26 cellular contexts compared by ENCODE assay signal in the genomic region with DNA sequence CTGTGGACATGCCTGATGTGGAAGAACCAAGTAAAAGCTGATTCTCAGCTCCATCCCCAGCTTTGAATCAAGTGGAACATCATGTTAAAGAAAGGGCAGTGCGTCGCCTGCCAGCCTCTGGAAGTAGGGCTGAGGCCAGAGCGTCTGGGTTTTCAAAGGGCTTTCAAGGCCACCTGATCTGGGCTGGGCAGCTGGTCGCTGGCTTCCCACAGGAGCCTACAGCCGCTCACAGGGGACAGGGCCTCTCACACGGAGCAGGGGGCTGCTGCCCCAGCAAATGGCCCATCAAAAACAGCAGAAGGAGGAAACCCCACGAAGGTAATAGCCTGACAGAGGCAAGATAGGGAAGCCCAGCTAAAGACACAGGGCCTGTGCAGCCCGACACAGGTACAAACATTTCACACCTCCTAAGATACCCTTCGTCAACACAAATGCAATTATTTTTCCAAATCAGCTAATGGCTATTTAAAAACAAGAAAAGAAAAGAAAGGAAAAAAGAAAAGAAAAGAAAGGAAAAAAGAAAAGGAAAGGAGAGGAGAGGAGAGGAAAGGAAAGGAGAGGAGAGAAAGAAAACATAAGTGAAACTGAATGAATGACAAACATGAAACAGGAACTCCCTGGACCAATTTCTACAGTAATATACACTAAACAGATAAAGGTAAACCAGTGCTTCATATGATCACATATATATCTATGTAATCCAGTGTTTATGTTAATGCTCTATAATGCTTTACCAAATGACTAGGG. TPM values are rescaled to one million over a fixed set of nuclear protein-coding genes. Genes with fewer than 3 reads are reported as not detected.
DNase-seq lines count a peak whose midpoint lies in the region; ATAC-seq, FAIRE-seq and TF ChIP-seq lines count a peak whose summit lies in the region.
"Had no signal": no experiment of that assay in that cellular context is flagged by ENCODE, and none has a peak within 500 bp of the region (broad histone marks: within the 10 kb centered on the region; RNA-seq: fewer than 3 reads in every experiment).

No MANE protein-coding gene starts in this region.

- POLR2A ChIA-PET in RWPE1 (lab: Yijun Ruan, JAX; ENCODE audit: low non-redundant PET): no interaction called here

- peaks cover 100% of the 10 kb centered on the region for H3K79me2 ChIP-seq in hepatocyte

- no peak overlapping the region for H3K4me2 ChIP-seq in hepatocyte

- H3K9me2 ChIP-seq in hepatocyte (replicated peaks; ENCODE audit: insufficient read depth): no peaks in the 10 kb centered on the region

- ATAC-seq in pancreas: peak; percentile 51 to 67 (median 59)
- no peak for ATAC-seq in HG03442 (IDR thresholded peaks at IDR 0.05; ENCODE audit: unreplicated experiment)
- ATAC-seq: activated CD8-positive, alpha-beta T cell treated with anti-CD3 and anti-CD28 coated beads, Interleukin-2, amount 10 ng/mL, durations not matched to agents 7 days and 5 days; activated T-cell treated with anti-CD3 and anti-CD28 coated beads, Interleukin-2, amount 50 U/mL, for 4 hours; CD8-positive, alpha-beta T cell; left colon; mucosa of descending colon; PC-3; right cardiac atrium had no signal

- H4K20me1 ChIP-seq in hepatocyte (ENCODE audit: insufficient read depth, poor library complexity, severe bottlenecking): peaks cover 96% of the 10 kb centered on the region

- peak overlapping the region in 4 of 7 donors; percentile 15 to 62 (median 50) for H3K27ac Mint-ChIP-seq in CD14-positive monocyte
- H3K27ac Mint-ChIP-seq: activated CD8-positive, alpha-beta T cell treated with anti-CD3 and anti-CD28 coated beads, Interleukin-2, amount 10 ng/mL, durations not matched to agents 7 days and 5 days; activated naive CD4-positive, alpha-beta T cell treated with anti-CD3 and anti-CD28 coated beads, Interleukin-2, amount 50 U/mL, for 24 hours; CD8-positive, alpha-beta T cell had no signal

- H3K36me3 ChIP-seq in hepatocyte (replicated peaks; ENCODE audit: insufficient read depth, low read depth) (no peaks in the 10 kb centered on the region), pancreas (peaks cover 0 to 28% (median 19%) of the 10 kb centered on the region in 3 donors)

- CTCF ChIA-PET in RWPE1 (lab: Yijun Ruan, JAX): no interaction called here

- H3K4me3 ChIP-seq in hepatocyte: no peak overlapping the region
- no peak overlapping the region for H3K4me3 ChIP-seq in pancreas
- H3K4me3 ChIP-seq: ascending aorta, esophagus squamous epithelium, mucosa of descending colon, suprapubic skin had no signal

- no peaks in the 10 kb centered on the region for H3K9me3 ChIP-seq in hepatocyte (ENCODE audit: low read depth)
- H3K9me3 ChIP-seq in pancreas: no peaks in the 10 kb centered on the region
- H3K9me3 ChIP-seq: ascending aorta, mucosa of descending colon, suprapubic skin had no signal

- peaks cover 7 to 16% (median 8%) of the 10 kb centered on the region in 7 donors for H3K9me3 Mint-ChIP-seq in CD14-positive monocyte
- H3K9me3 Mint-ChIP-seq: activated naive CD4-positive, alpha-beta T cell treated with anti-CD3 and anti-CD28 coated beads, Interleukin-2, amount 50 U/mL, for 24 hours; activated T-cell treated with anti-CD3 and anti-CD28 coated beads, Interleukin-2, amount 50 U/mL, for 4 hours; CD8-positive, alpha-beta T cell had no signal

- peaks cover 16% of the 10 kb centered on the region for H3K4me1 ChIP-seq in hepatocyte (ENCODE audit: insufficient read depth)
- peaks cover 23 to 40% (median 37%) of the 10 kb centered on the region in 3 donors for H3K4me1 ChIP-seq in pancreas

- TF ChIP-seq CTCF in CD14-positive monocyte (IDR thresholded peaks at IDR 0.05) (no peak), RWPE1 (conservative IDR thresholded peaks at IDR 0.05; ENCODE audit: low read depth) (no peak), hepatocyte (IDR thresholded peaks at IDR 0.05; ENCODE audit: poor library complexity) (no peak), pancreas (IDR thresholded peaks at IDR 0.05) (no peak)

- H2AFZ ChIP-seq in hepatocyte: no peak overlapping the region

- H3K27ac ChIP-seq in RWPE1: peak overlapping the region; percentile 15; the same call in 1 of the 2 replicates
- H3K27ac ChIP-seq in hepatocyte: peak overlapping the region; percentile 3
- H3K27ac ChIP-seq in pancreas: peak overlapping the region in 2 of 4 donors; percentile 0 to 6
- H3K27ac ChIP-seq: ascending aorta, esophagus squamous epithelium, suprapubic skin had no signal

- DNase-seq in CD14-positive monocyte (ENCODE audit: low spot score) (no peak), RWPE1 (ENCODE audit: low spot score) (no peak), hepatocyte (ENCODE audit: low spot score) (no peak), pancreas (peak in 2 of 6 donors; percentile 57 to 58), NCI-H2029 treated with DMSO at 0.1 percent for 48 hours (lab: John Stamatoyannopoulos, UW) (no peak), NK-92 (lab: John Stamatoyannopoulos, UW; ENCODE audit: unreplicated experiment) (no peak), NCI-H2107 (lab: John Stamatoyannopoulos, UW) (no peak)
- DNase-seq: activated CD8-positive, alpha-beta T cell treated with anti-CD3 and anti-CD28 coated beads, Interleukin-2, amount 10 ng/mL, durations not matched to agents 7 days and 5 days; activated T-cell treated with anti-CD3 and anti-CD28 coated beads, Interleukin-2, amount 50 U/mL, for 4 hours; CD8-positive, alpha-beta T cell; effector memory CD4-positive, alpha-beta T cell; esophagus squamous epithelium; left colon; mucosa of descending colon; NCI-H187 treated with DMSO at 0.1 percent for 48 hours; NCI-H226; NCI-H82; PC-3; T-helper 9 cell had no signal

- intact Hi-C loops in CD14-positive monocyte (cut with micrococcal nuclease): no loop called here
- intact Hi-C loops in pancreas (cut with DNase I): loop anchor here in 1 of 3 donors (10.0 kb wide), 1 partner anchor 248 kb away; no protein-coding TSS in a partner anchor

- no peaks in the 10 kb centered on the region for H3K27me3 ChIP-seq in hepatocyte
- H3K27me3 ChIP-seq in pancreas: no peaks in the 10 kb centered on the region
- H3K27me3 ChIP-seq: ascending aorta, esophagus squamous epithelium, suprapubic skin had no signal

- no peaks in the 10 kb centered on the region for H3K27me3 Mint-ChIP-seq in CD14-positive monocyte (ENCODE audit: low read depth in 3 of 3)
- H3K27me3 Mint-ChIP-seq: activated naive CD4-positive, alpha-beta T cell treated with anti-CD3 and anti-CD28 coated beads, Interleukin-2, amount 50 U/mL, for 24 hours had no signal

- peaks cover 56 to 75% of the 10 kb centered on the region in 2 donors for H3K36me3 Mint-ChIP-seq in CD14-positive monocyte

- H3K4me1 Mint-ChIP-seq in CD14-positive monocyte: peaks cover 3% of the 10 kb centered on the region

- FAIRE-seq in pancreas (lab: Jason Lieb, UNC): no peak

- 74% methylated on average over 9 of the region's 9 CpGs for WGBS in hepatocyte (ENCODE audit: low lambda C conversion rate, missing lambda C conversion rate)
- WGBS in pancreas, 2 donors: 24 to 28% methylated on average over 9 of the region's 9 CpGs

- no peak overlapping the region for H3K4me3 Mint-ChIP-seq in CD14-positive monocyte
- H3K4me3 Mint-ChIP-seq: activated CD8-positive, alpha-beta T cell treated with anti-CD3 and anti-CD28 coated beads, Interleukin-2, amount 10 ng/mL, durations not matched to agents 7 days and 5 days; activated naive CD4-positive, alpha-beta T cell treated with anti-CD3 and anti-CD28 coated beads, Interleukin-2, amount 50 U/mL, for 24 hours; activated T-cell treated with anti-CD3 and anti-CD28 coated beads, Interleukin-2, amount 50 U/mL, for 4 hours; CD8-positive, alpha-beta T cell had no signal

RNA-seq across cellular contexts. Expression of gene RRBP1, which starts 24.8 kb away (rescaled TPM):
- polyA plus RNA-seq in CD14-positive monocyte (1 to 10 TPM; 4.7 to 7.5 TPM), hepatocyte (242 and 274 TPM in 2 replicates), pancreas (100 to 1,000 TPM; 170 to 269 TPM)
- total RNA-seq in hepatocyte (182 and 193 TPM in 2 replicates), pancreas (100 to 1,000 TPM; 339 to 442 (median 354) TPM)

RNA-seq across cellular contexts. Expression of gene BANF2, which starts 42.5 kb away (rescaled TPM):
- polyA plus RNA-seq in CD14-positive monocyte (not detected), hepatocyte (not detected in 2 replicates), pancreas (1 to 10 TPM in 1 of 2 donors, under 1 TPM in 1; 0.59 to 1.3 TPM)
- total RNA-seq in hepatocyte (not detected in 2 replicates), pancreas (1 to 10 TPM in 5 of 6 donors, under 1 TPM in 1; 0.88 to 6.4 (median 2.0) TPM)
- total RNA-seq: activated CD8-positive, alpha-beta T cell treated with anti-CD3 and anti-CD28 coated beads, Interleukin-2, amount 10 ng/mL, durations not matched to agents 7 days and 5 days; activated T-cell treated with anti-CD3 and anti-CD28 coated beads, Interleukin-2, amount 50 U/mL, for 4 hours; ascending aorta; CD8-positive, alpha-beta T cell; cerebellum; esophagus squamous epithelium; HT-29; left colon; mucosa of descending colon; PC-3; right cardiac atrium; suprapubic skin had no signal
- polyA plus RNA-seq: right cardiac atrium had no signal

Comparison
In these comparisons a context has a peak if more than half of its experiments do, and no peak if none do; other contexts are left out.
1. RNA of gene RRBP1, which starts 24.8 kb away (polyA plus RNA-seq): 170 to 269 TPM in pancreas and 242 to 274 TPM in hepatocyte; 4.7 to 7.5 TPM in CD14-positive monocyte; every median in the first group is over 10 times any median in the second.